ENCODE assay signal across 10 cellular contexts in genomic region chr14:78254911-78255431, GRCh38.
A peak's percentile ranks its signal among the peaks of the same experiment; 100 is the strongest.
DNase-seq lines count a peak whose midpoint lies in the region; ATAC-seq, FAIRE-seq and TF ChIP-seq lines count a peak whose summit lies in the region.
"Had no signal": no experiment of that assay in that cellular context is flagged by ENCODE, and none has a peak within 500 bp of the region (broad histone marks: within the 10 kb centered on the region; RNA-seq: fewer than 3 reads in every experiment).

No MANE protein-coding gene starts in this region.

- SMC1A ChIA-PET in GM12878 (lab: Charles Lee; ENCODE audit: uncharacterized antibody, unreplicated experiment), result no interaction called here

- H3K36me3 ChIP-seq in GM12878 (ENCODE audit: control insufficient read depth in 2 of 2, insufficient read depth in 2 of 2, low read length in 1 of 2) (no peaks in the 10 kb centered on the region), vagina (no peaks in the 10 kb centered on the region), kidney (ENCODE audit: control insufficient read depth in 1 of 2, insufficient read depth in 2 of 2, low read length in 2 of 2) (no peaks in the 10 kb centered on the region)

- H3K27ac ChIP-seq in GM12878 (ENCODE audit: control insufficient read depth, insufficient read depth) (no peak overlapping the region), vagina (no peak overlapping the region), kidney (ENCODE audit: low read depth in 2 of 2, low read length in 2 of 2) (no peak overlapping the region)

- H3K4me3 ChIP-seq in GM12865 (ENCODE audit: low read depth, low read length) (no peak overlapping the region), GM12878 (no peak overlapping the region), vagina (no peak overlapping the region), kidney (ENCODE audit: low read length in 2 of 2) (no peak overlapping the region)

- in situ Hi-C loops in GM12878 (cut with MboI), result no loop called here

- RAD21 ChIA-PET in GM12878 (lab: Charles Lee; ENCODE audit: unreplicated experiment), result no interaction called here

- 11% methylated on average over 9 of the region's 9 CpGs for WGBS in GM12878 (ENCODE audit: insufficient coverage, insufficient replicate concordance, low lambda C conversion rate, missing lambda C conversion rate)

- ATAC-seq in GM12878, result no peak
- ATAC-seq: activated CD4-positive, CD25-positive, alpha-beta regulatory T cell treated with anti-CD3 and anti-CD28 coated beads, Interleukin-2, amount 50 U/mL, for 24 hours had no signal

- no peaks in the 10 kb centered on the region for H4K20me1 ChIP-seq in GM12878 (ENCODE audit: control insufficient read depth, insufficient read depth)

- FAIRE-seq in GM12878 (lab: Jason Lieb, UNC) (no peak), kidney (lab: Jason Lieb, UNC) (no peak)

- H3K9me3 ChIP-seq in GM12878 (replicated peaks; ENCODE audit: control insufficient read depth, insufficient read depth, low read length) (no peaks in the 10 kb centered on the region), vagina (no peaks in the 10 kb centered on the region), kidney (ENCODE audit: control insufficient read depth in 1 of 2, low read length in 2 of 2) (no peaks in the 10 kb centered on the region)

- no peak overlapping the region for H3K4me2 ChIP-seq in GM12878 (ENCODE audit: control insufficient read depth, insufficient read depth)

- H2AFZ ChIP-seq in GM12878 (ENCODE audit: control insufficient read depth, low read depth, low read length), result no peak overlapping the region

- no peak for TF ChIP-seq RAD21 in GM12878 (IDR thresholded peaks at IDR 0.05; ENCODE audit: insufficient read depth, low read depth, low read length)

- POLR2A ChIA-PET in GM12878 (lab: Charles Lee), result no interaction called here

- no peaks in the 10 kb centered on the region for H3K4me1 ChIP-seq in GM12878 (ENCODE audit: control insufficient read depth, insufficient read depth, low read length)
- no peaks in the 10 kb centered on the region for H3K4me1 ChIP-seq in vagina
- no peaks in the 10 kb centered on the region for H3K4me1 ChIP-seq in kidney (ENCODE audit: control insufficient read depth in 1 of 2, insufficient read depth in 1 of 2, low read depth in 1 of 2, low read length in 2 of 2)

- CTCF ChIA-PET in GM12878 (lab: Yijun Ruan, JAX), result no interaction called here

- no peak for TF ChIP-seq POLR2A in GM12878 (IDR thresholded peaks at IDR 0.05; ENCODE audit: low read depth, low read length)
- no peak for TF ChIP-seq POLR2A in vagina (IDR thresholded peaks at IDR 0.05)

- H3K27me3 ChIP-seq in GM12878 (replicated peaks in 1 of 2; ENCODE audit: control insufficient read depth in 2 of 2, insufficient read depth in 2 of 2, low read length in 1 of 2) (peaks cover 0 to 2% of the 10 kb centered on the region in 2 experiments; a peak in 1 of 4 replicates), vagina (no peaks in the 10 kb centered on the region)

- H3K79me2 ChIP-seq in GM12878 (ENCODE audit: control insufficient read depth, insufficient read depth, low read length), result no peaks in the 10 kb centered on the region

- intact Hi-C loops in GM12878 (cut with micrococcal nuclease; ENCODE audit: unreplicated experiment) (no loop called here), vagina (cut with DNase I) (no loop called here), kidney (cut with DNase I) (no loop called here)

- TF ChIP-seq CTCF in GM12865 (IDR thresholded peaks at IDR 0.05; ENCODE audit: insufficient read depth, low read depth, low read length, missing control alignments) (no peak), GM12878 (IDR thresholded peaks at IDR 0.05 in 2 of 3, conservative IDR thresholded peaks at IDR 0.05 in 1 of 3; ENCODE audit: control insufficient read depth in 2 of 3, extremely low read depth in 1 of 3, insufficient read depth in 1 of 3, low read depth in 3 of 3, low read length in 3 of 3) (no peak), vagina (IDR thresholded peaks at IDR 0.05) (no peak), kidney (IDR thresholded peaks at IDR 0.05; ENCODE audit: borderline replicate concordance, extremely low read depth, insufficient read depth) (no peak)

- TF ChIP-seq EP300 in GM12878 (IDR thresholded peaks at IDR 0.05; ENCODE audit: borderline replicate concordance in 1 of 2, control insufficient read depth in 1 of 2, low read depth in 2 of 2, low read length in 2 of 2), result no peak

- DNase-seq in A172 (ENCODE audit: low spot score) (peak; percentile 31), GM12865 (ENCODE audit: low read depth) (peak; percentile 18), NCI-H2171 (lab: John Stamatoyannopoulos, UW) (peak; percentile 82), GM12878 (ENCODE audit: low read depth, low spot score) (no peak), vagina (ENCODE audit: extremely low spot score in 2 of 2) (no peak), NCI-H1930 (lab: John Stamatoyannopoulos, UW) (no peak), kidney (no peak), SIG-M5 (lab: John Stamatoyannopoulos, UW) (no peak)
- DNase-seq: H7 had no signal

- no peak overlapping the region for H3K9ac ChIP-seq in GM12878 (ENCODE audit: control insufficient read depth, insufficient read depth, low read length)
- H3K9ac ChIP-seq in kidney (ENCODE audit: low read length in 2 of 2), result no peak overlapping the region

- BruUV-seq in GM12878 (replicated peaks; lab: Mats Ljungman, UMichigan), result no TSS peak

TF ChIP-seq in GM12878, 131 proteins besides CTCF, POLR2A, EP300 and RAD21:
- TF ChIP-seq USF1 (IDR thresholded peaks at IDR 0.05; ENCODE audit: borderline replicate concordance, extremely low read length, insufficient read depth, low read depth, low read length) (peak; percentile 16), SIX5 (IDR thresholded peaks at IDR 0.05; ENCODE audit: low read depth, low read length, severe bottlenecking) (no peak)

Comparison
In these comparisons a context has a peak if more than half of its experiments do, and no peak if none do; other contexts are left out.
1. DNase-seq: peak in A172 (single experiment), GM12865 (single experiment) and NCI-H2171 (single experiment); none in GM12878 (single experiment), vagina (0 of 2), NCI-H1930 (0 of 2), kidney (single experiment) and SIG-M5 (single experiment).